13 cellular contexts compared by ENCODE assay signal in the genomic region with DNA sequence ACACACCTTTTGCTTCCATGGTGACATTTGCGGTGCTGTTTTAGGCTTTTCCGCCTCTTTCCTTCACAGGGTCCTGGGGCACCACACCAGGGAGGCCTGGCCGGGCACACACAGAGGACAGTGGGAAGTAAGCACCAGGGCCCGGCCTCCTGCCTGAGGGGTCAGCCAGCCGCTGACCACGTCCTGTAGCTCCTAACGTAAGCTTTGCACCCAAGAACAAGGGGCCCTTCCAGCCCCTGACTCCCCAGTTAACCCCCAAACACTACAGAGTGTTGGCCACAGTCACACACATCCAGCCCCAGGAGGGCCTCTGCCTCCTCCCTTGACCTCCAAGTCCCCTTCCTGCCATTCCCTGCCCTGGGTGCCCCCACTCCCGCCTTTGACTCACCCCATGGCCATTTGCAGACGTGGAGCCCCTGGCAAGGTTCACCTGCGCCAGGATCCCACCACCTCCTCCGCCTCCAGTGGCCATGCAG.
"Had no signal": no experiment of that assay in that cellular context is flagged by ENCODE, and none has a peak within 500 bp of the region (broad histone marks: within the 10 kb centered on the region; RNA-seq: fewer than 3 reads in every experiment).

No MANE protein-coding gene starts in this region.

- H3K27ac ChIP-seq: dorsolateral prefrontal cortex, hepatocyte, right atrium auricular region, tibial artery, upper lobe of left lung, uterus had no signal

- H3K4me1 ChIP-seq: right atrium auricular region, upper lobe of left lung, uterus had no signal

- H3K4me3 ChIP-seq: dorsolateral prefrontal cortex, hepatocyte, right atrium auricular region, tibial artery, upper lobe of left lung, uterus had no signal

- DNase-seq: cortex of kidney; effector CD8-positive, alpha-beta T cell; foreskin melanocyte; head of caudate nucleus; small intestine; stimulated activated CD4-positive, alpha-beta T cell treated with anti-CD3 and anti-CD28 coated beads, Interleukin-2, amount 100 ng/mL, for 48 hours; stimulated activated naive CD8-positive, alpha-beta T cell treated with anti-CD3 and anti-CD28 coated beads, Interleukin-15, Interleukin-2, amounts not matched to agents 100 U/mL and 50 U/mL, for 24 hours; tibial artery; uterus had no signal

- H3K27me3 ChIP-seq: right atrium auricular region, upper lobe of left lung, uterus had no signal

- ATAC-seq: stimulated activated naive CD8-positive, alpha-beta T cell treated with anti-CD3 and anti-CD28 coated beads, Interleukin-15, Interleukin-2, amounts not matched to agents 100 U/mL and 50 U/mL, for 24 hours had no signal

- H3K9me3 ChIP-seq: right atrium auricular region, tibial artery, upper lobe of left lung, uterus had no signal

- H3K36me3 ChIP-seq: right atrium auricular region, tibial artery, upper lobe of left lung, uterus had no signal

- FAIRE-seq: small intestine had no signal
